ENCODE assay signal across 8 cellular contexts in genomic region chr22:38056969-38057841, GRCh38. TPM values are rescaled to one million over a fixed set of nuclear protein-coding genes. Genes with fewer than 3 reads are reported as not detected.
DNase-seq lines count a peak whose midpoint lies in the region; ATAC-seq and TF ChIP-seq lines count a peak whose summit lies in the region.

PICK1 (plus strand) TSS chr22:38057404; CDS start chr22:38057810, 406 bp downstream.

- in situ Hi-C loops in G401 (cut with HindIII; ENCODE audit: low sequenced_read_pairs): no loop called here

- DNase-seq in G401 (ENCODE audit: low spot score) (peak; percentile 98), OCI-LY7 (ENCODE audit: low spot score) (peak; percentile 85), epithelial cell of prostate (ENCODE audit: low read depth, low spot score) (peak; percentile 36), middle frontal gyrus (ENCODE audit: extremely low spot score, low spot score) (peak; percentile 90)
- DNase-seq in activated T-cell treated with anti-CD3 and anti-CD28 coated beads, Interleukin-2, amount 50 U/mL, for 1 hour: peak; percentile 83
- peak; percentile 70 to 73 for DNase-seq in stimulated activated CD8-positive, alpha-beta memory T cell treated with anti-CD3 and anti-CD28 coated beads, Interleukin-15, amount 100 ng/mL, for 48 hours (ENCODE audit: low read depth in 2 of 2)

- H3K4me2 ChIP-seq in OCI-LY7 (ENCODE audit: low read length): peak within 1 kb of the TSS; percentile 82

- peak within 1 kb of the TSS; percentile 89 for H2AFZ ChIP-seq in OCI-LY7 (ENCODE audit: low read length)

- peak within 1 kb of the TSS; percentile 89 for H3K9ac ChIP-seq in HUES48 (ENCODE audit: low read depth, low read length)

- H3K79me2 ChIP-seq in OCI-LY7 (ENCODE audit: insufficient read depth, low read depth, low read length): no peaks in the 10 kb centered on the region

- no peaks in the 10 kb centered on the region for H3K27me3 ChIP-seq in HUES48 (ENCODE audit: control insufficient read depth, insufficient read depth, low read length)

- no peaks in the 10 kb centered on the region for H3K9me3 ChIP-seq in HUES48 (ENCODE audit: control insufficient read depth, insufficient read depth, low read length)
- no peaks in the 10 kb centered on the region for H3K9me3 ChIP-seq in OCI-LY7 (ENCODE audit: low read length)

- no peak for TF ChIP-seq CTCF in OCI-LY7 (conservative IDR thresholded peaks at IDR 0.05; ENCODE audit: low read length)

- H3K27ac ChIP-seq in HUES48 (ENCODE audit: low read depth, low read length): peak within 1 kb of the TSS; percentile 97
- peak within 1 kb of the TSS; percentile 28 for H3K27ac ChIP-seq in OCI-LY7 (ENCODE audit: low read depth, low read length, poor library complexity, severe bottlenecking)
- peak within 1 kb of the TSS; percentile 78 for H3K27ac ChIP-seq in epithelial cell of prostate

- CTCF ChIA-PET in OCI-LY7 (lab: Charles Lee; ENCODE audit: unreplicated experiment): no interaction called here

- peaks cover 22% of the 10 kb centered on the region for H3K36me3 ChIP-seq in HUES48 (ENCODE audit: control insufficient read depth, insufficient read depth, low read length)
- H3K36me3 ChIP-seq in OCI-LY7 (ENCODE audit: insufficient read depth, low read length): no peaks in the 10 kb centered on the region

- no peak for ATAC-seq in GM18909 (IDR thresholded peaks at IDR 0.05; ENCODE audit: poor library complexity, unreplicated experiment)

- no peaks in the 10 kb centered on the region for H4K20me1 ChIP-seq in OCI-LY7 (ENCODE audit: insufficient read depth, low read length)

- H3K4me3 ChIP-seq in HUES48 (ENCODE audit: low read depth, low read length) (peak within 1 kb of the TSS; percentile 87), OCI-LY7 (ENCODE audit: low read depth, low read length, poor library complexity, severe bottlenecking) (peak within 1 kb of the TSS; percentile 72)

- POLR2A ChIA-PET in OCI-LY7 (lab: Charles Lee): interaction anchor here (0.6 to 1.5 kb wide), 3 partner anchors 9 to 1210 kb away, joined by 3 read pairs; no protein-coding TSS in a partner anchor

- BruUV-seq in OCI-LY7 (replicated peaks; lab: Mats Ljungman, UMichigan): no TSS peak

- intact Hi-C loops in OCI-LY7 (cut with micrococcal nuclease; ENCODE audit: unreplicated experiment): loop anchor here (10.0 kb wide), 1 partner anchor 648 kb away; the partner anchor contains the start of genes GTPBP1 and JOSD1

- no peaks in the 10 kb centered on the region for H3K9me2 ChIP-seq in OCI-LY7 (ENCODE audit: insufficient read depth, low read length)

- peaks cover 6% of the 10 kb centered on the region; the same call in 1 of the 2 replicates for H3K4me1 ChIP-seq in HUES48 (ENCODE audit: control insufficient read depth, insufficient read depth, low read length)
- H3K4me1 ChIP-seq in OCI-LY7 (ENCODE audit: insufficient read depth, low read length, poor library complexity, severe bottlenecking): peaks cover 52% of the 10 kb centered on the region

RNA-seq across cellular contexts. Expression of gene PICK1, which starts in this region (rescaled TPM):
- 23.3 and 35.1 TPM in 2 replicates for total RNA-seq in G401 (2014; rRNA removed; shearing (Covaris generic))
- 19.2 and 28.5 TPM in 2 replicates for total RNA-seq in OCI-LY7 (2014; rRNA removed; shearing (Covaris generic))
- total RNA-seq in OCI-LY7 (2022): 23.8 and 25.6 TPM in 2 replicates

Comparison
In these comparisons a context has a peak if more than half of its experiments do, and no peak if none do; other contexts are left out.
1. DNase-seq: peak in every context shown above with its lines; median percentile 98 in G401; 90 in middle frontal gyrus; 85 in OCI-LY7; 83 in activated T-cell treated with anti-CD3 and anti-CD28 coated beads, Interleukin-2, amount 50 U/mL, for 1 hour; 72 in stimulated activated CD8-positive, alpha-beta memory T cell treated with anti-CD3 and anti-CD28 coated beads, Interleukin-15, amount 100 ng/mL, for 48 hours; 36 in epithelial cell of prostate.
2. H3K27ac ChIP-seq: peak in every context shown above with its lines; median percentile 97 in HUES48; 78 in epithelial cell of prostate; 28 in OCI-LY7.